21 cellular contexts compared by ENCODE assay signal in genomic region chr2:176251928-176252327, GRCh38. TPM values are rescaled to one million over a fixed set of nuclear protein-coding genes. Genes with fewer than 3 reads are reported as not detected.
DNase-seq lines count a peak whose midpoint lies in the region; ATAC-seq, FAIRE-seq and TF ChIP-seq lines count a peak whose summit lies in the region.
"Had no signal": no experiment of that assay in that cellular context is flagged by ENCODE, and none has a peak within 500 bp of the region (broad histone marks: within the 10 kb centered on the region; RNA-seq: fewer than 3 reads in every experiment).

No MANE protein-coding gene starts in this region.

- H3K9ac ChIP-seq in PC-3 (ENCODE audit: low read length) (no peak overlapping the region), HepG2 (ENCODE audit: insufficient read depth, low read depth, low read length) (no peak overlapping the region)
- H3K9ac ChIP-seq: BLaER1 had no signal

- H3K27ac ChIP-seq in PC-3 (ENCODE audit: low read length) (no peak overlapping the region), epithelial cell of prostate (peak overlapping the region; percentile 53), HepG2 (ENCODE audit: extremely low read length, insufficient read depth, low read length) (no peak overlapping the region), ovary (no peak overlapping the region)
- H3K27ac ChIP-seq: BLaER1 had no signal

- H3K27me3 ChIP-seq in PC-3 (ENCODE audit: low read length) (no peaks in the 10 kb centered on the region), HepG2 (ENCODE audit: control insufficient read depth in 1 of 2, insufficient read depth in 2 of 2, low read length in 2 of 2) (peaks cover 1 to 20% of the 10 kb centered on the region in 2 experiments; a peak in 4 of 5 replicates), ovary (no peaks in the 10 kb centered on the region)
- H3K27me3 ChIP-seq: BLaER1 had no signal

- H3K36me3 ChIP-seq in PC-3 (ENCODE audit: low read depth, low read length) (no peaks in the 10 kb centered on the region), HepG2 (replicated peaks in 1 of 2; ENCODE audit: control insufficient read depth in 1 of 2, insufficient read depth in 2 of 2, low read length in 2 of 2) (no peaks in the 10 kb centered on the region), ovary (no peaks in the 10 kb centered on the region)
- H3K36me3 ChIP-seq: BLaER1 had no signal

- H3K9me2 ChIP-seq in PC-3 (replicated peaks; ENCODE audit: low read length), result no peaks in the 10 kb centered on the region

- TF ChIP-seq CTCF in PC-3 (conservative IDR thresholded peaks at IDR 0.05; ENCODE audit: low read depth, low read length) (no peak), HepG2 (CRISPR knock-in tag; IDR thresholded peaks at IDR 0.05) (no peak), ovary (IDR thresholded peaks at IDR 0.05) (no peak)

- no peaks in the 10 kb centered on the region for H3K9me3 ChIP-seq in PC-3 (ENCODE audit: low read length)
- no peaks in the 10 kb centered on the region for H3K9me3 ChIP-seq in HepG2 (ENCODE audit: low read length)
- H3K9me3 ChIP-seq in ovary, result no peaks in the 10 kb centered on the region
- H3K9me3 ChIP-seq: BLaER1 had no signal

- CTCF ChIA-PET in PC-3 (lab: Charles Lee), result no interaction called here
- CTCF ChIA-PET in HepG2 (lab: Yijun Ruan, JAX; ENCODE audit: low intra/inter-chr PET ratio, low total read pairs), result no interaction called here

- H3K4me1 ChIP-seq in PC-3 (ENCODE audit: insufficient read depth, low read length) (no peaks in the 10 kb centered on the region), HepG2 (ENCODE audit: insufficient read depth, low read length) (no peaks in the 10 kb centered on the region), ovary (ENCODE audit: insufficient read depth) (no peaks in the 10 kb centered on the region)
- H3K4me1 ChIP-seq: BLaER1 had no signal

- H3K4me3 ChIP-seq in PC-3 (ENCODE audit: low read length), result no peak overlapping the region
- no peak overlapping the region for H3K4me3 ChIP-seq in HepG2 (replicated peaks in 1 of 3; ENCODE audit: insufficient read depth in 1 of 3, low read depth in 2 of 3, low read length in 3 of 3)
- H3K4me3 ChIP-seq in ovary, result no peak overlapping the region
- H3K4me3 ChIP-seq: BLaER1 had no signal

- TF ChIP-seq RAD21 in HepG2 (CRISPR knock-in tag; IDR thresholded peaks at IDR 0.05), result no peak

- TF ChIP-seq POLR2A in HepG2 (IDR thresholded peaks at IDR 0.05; ENCODE audit: insufficient read depth in 1 of 2, low read depth in 2 of 2, low read length in 2 of 2) (no peak), ovary (IDR thresholded peaks at IDR 0.05) (no peak)

- TF ChIP-seq EP300 in HepG2 (IDR thresholded peaks at IDR 0.05; ENCODE audit: low read depth in 2 of 2, low read length in 2 of 2), result no peak
- TF ChIP-seq EP300 in HepG2 (CRISPR knock-in tag; IDR thresholded peaks at IDR 0.05; ENCODE audit: borderline replicate concordance), result no peak
- TF ChIP-seq EP300 in ovary (IDR thresholded peaks at IDR 0.05), result no peak

- no peaks in the 10 kb centered on the region for H3K79me2 ChIP-seq in PC-3 (ENCODE audit: low read length)
- no peaks in the 10 kb centered on the region for H3K79me2 ChIP-seq in HepG2 (ENCODE audit: insufficient read depth, low read length)

- DNase-seq in HPDE6-E6E7 (ENCODE audit: extremely low spot score) (peak; percentile 74), PC-3 (peak; percentile 14), epithelial cell of prostate (ENCODE audit: low read depth, low spot score) (peak; percentile 72), HepG2 (ENCODE audit: low spot score) (no peak), GM19239 (ENCODE audit: insufficient read length, low spot score) (no peak), ovary (no peak), KBM-7 (no peak)
- DNase-seq: Calu3; CD4-positive, alpha-beta memory T cell; DMS53; H7; HFFc6; IMR-90; Karpas-422; NCI-H1417 treated with DMSO at 0.1 percent for 48 hours; NCI-H187 treated with DMSO at 0.1 percent for 48 hours; NCI-H226; NCI-H524 treated with DMSO at 0.1 percent for 48 hours had no signal

- POLR2A ChIA-PET in PC-3 (lab: Charles Lee; ENCODE audit: unreplicated experiment) (no interaction called here), HepG2 (lab: Yijun Ruan, JAX) (no interaction called here)

- H2AFZ ChIP-seq in PC-3 (ENCODE audit: low read length) (no peak overlapping the region), HepG2 (ENCODE audit: low read length) (no peak overlapping the region)

- WGBS in HepG2 (ENCODE audit: low lambda C conversion rate), result 13% methylated on average over 1 of the region's 1 CpG
- WGBS in ovary, 3 donors, result 75 to 86% (median 81%) methylated on average over 1 of the region's 1 CpG

- BruUV-seq in PC-3 (replicated peaks; lab: Mats Ljungman, UMichigan), result no TSS peak
- no TSS peak for BruUV-seq in HepG2 (replicated peaks; lab: Mats Ljungman, UMichigan)

- ATAC-seq in PC-3, result no peak
- no peak for ATAC-seq in HepG2
- ATAC-seq: Panc1, Right ventricle myocardium inferior had no signal

- intact Hi-C loops in PC-3 (cut with micrococcal nuclease) (no loop called here), HepG2 (cut with micrococcal nuclease; ENCODE audit: unreplicated experiment) (no loop called here), ovary (cut with DNase I) (no loop called here)

- in situ Hi-C loops in HepG2 (cut with HindIII; ENCODE audit: extremely low pct_ligation_motif_present, low pct_unique_long_range_greater_than_20kb) (no loop called here), KBM-7 (cut with MboI; ENCODE audit: low pct_unique_long_range_greater_than_20kb, low sequenced_read_pairs) (no loop called here)

- H3K4me2 ChIP-seq in PC-3 (ENCODE audit: low read length) (no peak overlapping the region), HepG2 (ENCODE audit: low read depth, low read length) (no peak overlapping the region)
- H3K4me2 ChIP-seq: BLaER1 had no signal

- H4K20me1 ChIP-seq in PC-3 (ENCODE audit: low read length), result no peaks in the 10 kb centered on the region
- no peaks in the 10 kb centered on the region for H4K20me1 ChIP-seq in HepG2 (ENCODE audit: insufficient read depth, low read length)
- H4K20me1 ChIP-seq: BLaER1 had no signal

- FAIRE-seq in HepG2 (lab: Jason Lieb, UNC), result no peak
- no peak for FAIRE-seq in GM19239 (lab: Jason Lieb, UNC)

- no peaks in the 10 kb centered on the region for H3F3A ChIP-seq in PC-3 (ENCODE audit: low read length, unreplicated experiment)

TF ChIP-seq in HepG2, 621 proteins besides CTCF, POLR2A, EP300 and RAD21:
- TF ChIP-seq CEBPB (IDR thresholded peaks at IDR 0.05; ENCODE audit: borderline replicate concordance, low read depth, low read length) (peak; percentile 45; the same call in 1 of the 2 replicates), CEBPG (CRISPR knock-in tag; IDR thresholded peaks at IDR 0.05) (0 out of 2 replicates have a peak, but pooled peaks have one; percentile 31), PPARG (CRISPR knock-in tag; conservative IDR thresholded peaks at IDR 0.05) (no peak)

RNA-seq across cellular contexts. Expression of gene MTX2, which starts 17.3 kb away (rescaled TPM):
- total RNA-seq in PC-3 (2014; rRNA removed), result 33.3 and 54.5 TPM in 2 replicates
- total RNA-seq in HepG2 (2016; rRNA removed; fragmentation: Illumina TruSeq; extraction: Trizol), result 75.7 and 96.1 TPM in 2 replicates
- 36.5 and 38.2 TPM in 2 replicates for total RNA-seq in HepG2 (2016; cell fraction: cytosol; rRNA removed; fragmentation: Illumina TruSeq; extraction: Trizol; ENCODE audit: low read depth)
- total RNA-seq in HepG2 (2016; cell fraction: insoluble cytoplasmic fraction; rRNA removed; fragmentation: Illumina TruSeq; extraction: Trizol), result 81.2 and 98.9 TPM in 2 replicates
- total RNA-seq in HepG2 (2016; cell fraction: membrane; rRNA removed; fragmentation: Illumina TruSeq; extraction: Trizol), result 49.0 and 56.5 TPM in 2 replicates
- 44.7 and 45.5 TPM in 2 replicates for total RNA-seq in HepG2 (2016; cell fraction: nucleus; rRNA removed; fragmentation: Illumina TruSeq; extraction: Trizol)
- 41.7 and 58.1 TPM in 2 replicates for polyA plus RNA-seq in HepG2 (2011; rRNA removed)
- polyA plus RNA-seq in HepG2 (2011; cell fraction: cytosol; rRNA removed), result 31.6 and 41.3 TPM in 2 replicates
- polyA plus RNA-seq in HepG2 (2011; cell fraction: nucleus; rRNA removed), result 22.5 and 24.2 TPM in 2 replicates
- polyA plus RNA-seq in HepG2 (2012), result 42.9 and 46.0 TPM in 2 replicates
- polyA plus RNA-seq in HepG2 (2016; cell fraction: cytosol; fragmentation: Illumina TruSeq; extraction: Trizol; ENCODE audit: low read depth), result 18.6 and 23.0 TPM in 2 replicates
- 125 and 129 TPM in 2 replicates for polyA plus RNA-seq in HepG2 (2016; cell fraction: insoluble cytoplasmic fraction; fragmentation: Illumina TruSeq; extraction: Trizol; ENCODE audit: low read depth)
- polyA plus RNA-seq in HepG2 (2016; cell fraction: membrane; fragmentation: Illumina TruSeq; extraction: Trizol; ENCODE audit: low read depth), result 34.2 and 41.7 TPM in 2 replicates
- 98.2 and 104 TPM in 2 replicates for polyA plus RNA-seq in HepG2 (2016; cell fraction: nucleus; fragmentation: Illumina TruSeq; extraction: Trizol; ENCODE audit: insufficient read depth, low read depth)
- 4.1 and 10.8 TPM in 2 replicates for polyA minus RNA-seq in HepG2 (2011; rRNA and poly(A)+ RNA removed; ENCODE audit: low replicate concordance)
- 13.0 and 17.6 TPM in 2 replicates for polyA minus RNA-seq in HepG2 (2011; cell fraction: cytosol; rRNA and poly(A)+ RNA removed)
- 19.5 and 21.0 TPM in 2 replicates for polyA minus RNA-seq in HepG2 (2011; cell fraction: nucleus; rRNA and poly(A)+ RNA removed)
- 10 to 100 TPM; 15.2 to 24.4 (median 18.4) TPM for total RNA-seq in ovary
- polyA plus RNA-seq in ovary, result 10 to 100 TPM; 24.8 to 36.8 TPM

Comparison
In these comparisons a context has a peak if more than half of its experiments do, and no peak if none do; other contexts are left out.
1. DNase-seq: peak in HPDE6-E6E7 (single experiment), PC-3 (single experiment) and epithelial cell of prostate (single experiment); none in HepG2 (single experiment), GM19239 (single experiment), ovary (0 of 5) and KBM-7 (single experiment).